9 cellular contexts compared by ENCODE assay signal in the genomic region with DNA sequence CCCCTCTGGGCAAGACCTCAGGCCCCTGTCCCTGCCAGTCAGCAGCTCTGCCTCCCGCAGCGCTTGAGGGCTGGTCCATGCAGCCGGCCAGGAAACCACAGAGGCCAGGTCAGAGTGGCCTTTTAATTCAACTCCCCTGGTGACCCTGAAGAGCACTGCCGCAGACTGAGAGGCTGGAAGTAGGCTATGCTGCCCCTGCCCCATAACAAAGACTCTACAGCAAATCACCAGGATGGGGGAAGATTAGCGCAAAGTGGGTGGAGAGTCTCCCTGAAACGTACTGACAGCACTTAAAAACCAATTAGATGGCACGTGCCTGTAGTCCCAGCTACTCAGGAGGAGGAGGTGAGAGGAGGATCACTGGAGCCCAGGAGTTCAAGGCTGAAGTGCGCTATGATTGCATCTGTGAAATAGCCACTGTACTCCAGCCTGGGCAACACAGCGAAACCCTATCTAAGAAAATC.
DNase-seq lines count a peak whose midpoint lies in the region; ATAC-seq and TF ChIP-seq lines count a peak whose summit lies in the region.
"Had no signal": no experiment of that assay in that cellular context is flagged by ENCODE, and none has a peak within 500 bp of the region (broad histone marks: within the 10 kb centered on the region; RNA-seq: fewer than 3 reads in every experiment).

No MANE protein-coding gene starts in this region.

- H3K27ac Mint-ChIP-seq in HFFc6, result no peak overlapping the region

- no peaks in the 10 kb centered on the region for H3K36me3 ChIP-seq in heart right ventricle
- no peaks in the 10 kb centered on the region for H3K36me3 ChIP-seq in adrenal gland (replicated peaks in 1 of 2)
- H3K36me3 ChIP-seq in left lung, result no peaks in the 10 kb centered on the region

- peaks cover 25 to 94% (median 82%) of the 10 kb centered on the region in 9 donors for H3K4me1 ChIP-seq in heart right ventricle
- peaks cover 15 to 44% of the 10 kb centered on the region in 2 donors for H3K4me1 ChIP-seq in adrenal gland (replicated peaks in 1 of 2)
- peaks cover 31 to 64% of the 10 kb centered on the region in 2 donors for H3K4me1 ChIP-seq in left lung

- no peaks in the 10 kb centered on the region for H3K9me3 ChIP-seq in heart right ventricle
- no peaks in the 10 kb centered on the region for H3K9me3 ChIP-seq in adrenal gland (replicated peaks in 1 of 3)
- H3K9me3 ChIP-seq in left lung, result no peaks in the 10 kb centered on the region

- H3K9me3 Mint-ChIP-seq in HFFc6, result no peaks in the 10 kb centered on the region

- H3K4me3 Mint-ChIP-seq in HFFc6, result no peak overlapping the region

- intact Hi-C loops in heart right ventricle (cut with DNase I) (loop anchor here in 3 of 10 donors (5.0 to 10.0 kb wide), 2 partner anchors 47 to 70 kb away; a partner anchor contains a TSS), cardiac septum (cut with DNase I) (no loop called here), adrenal gland (cut with DNase I) (no loop called here), left lung (cut with DNase I) (no loop called here)

- TF ChIP-seq POLR2A in adrenal gland (IDR thresholded peaks at IDR 0.05), result no peak

- ATAC-seq in heart right ventricle, result no peak
- no peak for ATAC-seq in left lung
- ATAC-seq in SK-N-SH treated with all-trans-retinoic acid at 6 μM for 48 hours, result no peak
- no peak for ATAC-seq in GM19452 (IDR thresholded peaks at IDR 0.05; ENCODE audit: unreplicated experiment)
- ATAC-seq in GM21619 (IDR thresholded peaks at IDR 0.05; ENCODE audit: unreplicated experiment), result no peak

- H3K27ac ChIP-seq in heart right ventricle (peak overlapping the region; percentile 46 to 92 (median 83)), adrenal gland (peak overlapping the region in 3 of 5 donors; percentile 31 to 94 (median 38)), left lung (peak overlapping the region; percentile 44 to 87)

- DNase-seq in heart right ventricle (no peak), cardiac septum (ENCODE audit: low spot score) (no peak), adrenal gland (peak in 1 of 7 donors; percentile 22), left lung (peak in 1 of 2 donors; percentile 79), HFFc6 (no peak)
- DNase-seq: activated gamma-delta T cell had no signal

- no peaks in the 10 kb centered on the region for H3K36me3 Mint-ChIP-seq in HFFc6 (ENCODE audit: low read depth)

- TF ChIP-seq CTCF in heart right ventricle (IDR thresholded peaks at IDR 0.05), result no peak
- TF ChIP-seq CTCF in adrenal gland (IDR thresholded peaks at IDR 0.05), result no peak
- TF ChIP-seq CTCF in left lung (IDR thresholded peaks at IDR 0.05), result no peak
- TF ChIP-seq CTCF in HFFc6 (IDR thresholded peaks at IDR 0.05), result no peak

- peaks cover 82% of the 10 kb centered on the region for H3K4me1 Mint-ChIP-seq in HFFc6 (ENCODE audit: low read depth)

- H3K4me3 ChIP-seq in heart right ventricle, result no peak overlapping the region
- no peak overlapping the region for H3K4me3 ChIP-seq in adrenal gland
- H3K4me3 ChIP-seq in left lung, result no peak overlapping the region

- peaks cover 17% of the 10 kb centered on the region for H3K27me3 Mint-ChIP-seq in HFFc6 (ENCODE audit: insufficient read depth)

- WGBS in heart right ventricle, 2 donors, result 68% methylated on average over 9 of the region's 9 CpGs
- WGBS in adrenal gland, 4 donors, result 61 to 75% (median 73%) methylated on average over 8 to 9 of the region's 9 CpGs

- H3K27me3 ChIP-seq in heart right ventricle (no peaks in the 10 kb centered on the region), adrenal gland (no peaks in the 10 kb centered on the region), left lung (no peaks in the 10 kb centered on the region)

TF ChIP-seq in SK-N-SH treated with all-trans-retinoic acid at 6 μM for 48 hours, 23 proteins besides CTCF, POLR2A, EP300 and RAD21:
- TF ChIP-seq CSDC2 (CRISPR knock-in tag; IDR thresholded peaks at IDR 0.05), result no peak
- TF ChIP-seq ISL1 (CRISPR knock-in tag; IDR thresholded peaks at IDR 0.05), result no peak
